Comparison of ENCODE assay signal across 27 cellular contexts in genomic region chr3:40160933-40161332, GRCh38.
"Had no signal": no experiment of that assay in that cellular context is flagged by ENCODE, and none has a peak within 500 bp of the region (broad histone marks: within the 10 kb centered on the region; RNA-seq: fewer than 3 reads in every experiment).

No MANE protein-coding gene starts in this region.

- H3K9me3 ChIP-seq: esophagus squamous epithelium, gastrocnemius medialis, lower lobe of right lung, mucosa of descending colon had no signal

- DNase-seq: dermis blood vessel endothelial cell; dorsolateral prefrontal cortex; effector CD4-positive, alpha-beta T cell; effector memory CD4-positive, alpha-beta T cell; erythroblast; esophagus squamous epithelium; foreskin fibroblast; foreskin melanocyte; gastrocnemius medialis; glutamatergic neuron; head of caudate nucleus; heart right ventricle; hippocampal formation; left cardiac atrium; left lung; left ventricle myocardium superior; lower lobe of right lung; mesenchymal stem cell; mucosa of descending colon; naive B cell; naive thymus-derived CD8-positive, alpha-beta T cell had no signal

- H3K4me1 Mint-ChIP-seq: mesothelial cell of epicardium; naive B cell; naive thymus-derived CD8-positive, alpha-beta T cell had no signal

- H3K27ac ChIP-seq: coronary artery, epithelial cell of prostate, esophagus squamous epithelium, gastrocnemius medialis, heart right ventricle, left lung, lower lobe of right lung had no signal

- H3K4me3 ChIP-seq: coronary artery, dorsolateral prefrontal cortex, esophagus squamous epithelium, gastrocnemius medialis, heart right ventricle, left lung, lower lobe of right lung, mucosa of descending colon had no signal

- H3K4me3 Mint-ChIP-seq: mesothelial cell of epicardium; naive B cell; naive thymus-derived CD8-positive, alpha-beta T cell had no signal

- H3K36me3 Mint-ChIP-seq: mesothelial cell of epicardium had no signal

- H3K27ac Mint-ChIP-seq: mesothelial cell of epicardium had no signal

- FAIRE-seq: islet of Langerhans, keratinocyte had no signal

- ATAC-seq: esophagus mucosa; gastrocnemius medialis; heart right ventricle; left cardiac atrium; left lung; left ventricle myocardium superior; lower lobe of right lung; mucosa of descending colon; naive thymus-derived CD8-positive, alpha-beta T cell had no signal

- H3K27me3 ChIP-seq: dorsolateral prefrontal cortex, esophagus squamous epithelium, gastrocnemius medialis, heart right ventricle, left lung had no signal

- H3K4me1 ChIP-seq: esophagus squamous epithelium, gastrocnemius medialis, heart right ventricle, left lung, lower lobe of right lung had no signal

- H3K36me3 ChIP-seq: esophagus squamous epithelium, gastrocnemius medialis, heart right ventricle, left lung, lower lobe of right lung had no signal
